In genomic region chr6:160883560-160883959, GRCh38 we compare ENCODE assay signal across 17 cellular contexts.
DNase-seq lines count a peak whose midpoint lies in the region; ATAC-seq and TF ChIP-seq lines count a peak whose summit lies in the region.
"Had no signal": no experiment of that assay in that cellular context is flagged by ENCODE, and none has a peak within 500 bp of the region (broad histone marks: within the 10 kb centered on the region; RNA-seq: fewer than 3 reads in every experiment).

No MANE protein-coding gene starts in this region.

- H3K4me1 ChIP-seq in GM23338 (ENCODE audit: insufficient read depth), result peaks cover 48% of the 10 kb centered on the region
- H3K4me1 ChIP-seq: BE2C had no signal

- H3K9me3 Mint-ChIP-seq in GM23338 (peaks cover 10% of the 10 kb centered on the region; the same call in 2 of the 3 replicates), WTC11 (peaks cover 11% of the 10 kb centered on the region), progenitor cell of endocrine pancreas (ENCODE audit: low read depth) (no peaks in the 10 kb centered on the region), endothelial cell (ENCODE audit: unreplicated experiment) (no peaks in the 10 kb centered on the region)

- ATAC-seq in GM23338 (peak; percentile 61), WTC11 (0 out of 2 replicates have a peak, but pooled peaks have one; percentile 21), HG02970 (IDR thresholded peaks at IDR 0.05; ENCODE audit: low FRiP score, unreplicated experiment) (no peak)
- ATAC-seq: HepG2 had no signal

- peaks cover 4% of the 10 kb centered on the region for H3K27me3 Mint-ChIP-seq in GM23338 (ENCODE audit: insufficient read depth, low read depth, poor library complexity)
- no peaks in the 10 kb centered on the region for H3K27me3 Mint-ChIP-seq in WTC11 (ENCODE audit: low read depth)
- no peaks in the 10 kb centered on the region for H3K27me3 Mint-ChIP-seq in progenitor cell of endocrine pancreas
- peaks cover 5% of the 10 kb centered on the region for H3K27me3 Mint-ChIP-seq in endothelial cell (ENCODE audit: unreplicated experiment)
- H3K27me3 Mint-ChIP-seq: CD4-positive, CD25-positive, alpha-beta regulatory T cell had no signal

- H3K27me3 ChIP-seq in GM23338 (ENCODE audit: insufficient read depth) (no peaks in the 10 kb centered on the region), WERI-Rb-1 (ENCODE audit: insufficient read depth, low read depth, severe bottlenecking) (peaks cover 6% of the 10 kb centered on the region)
- H3K27me3 ChIP-seq: BE2C had no signal

- H3K27ac ChIP-seq in GM23338 (ENCODE audit: low read depth) (no peak overlapping the region), WERI-Rb-1 (no peak overlapping the region)

- H3K27ac Mint-ChIP-seq in GM23338, result no peak overlapping the region
- peak overlapping the region; percentile 89 for H3K27ac Mint-ChIP-seq in WTC11
- peak overlapping the region; percentile 98 for H3K27ac Mint-ChIP-seq in progenitor cell of endocrine pancreas
- no peak overlapping the region for H3K27ac Mint-ChIP-seq in endothelial cell (ENCODE audit: unreplicated experiment)
- H3K27ac Mint-ChIP-seq: CD4-positive, CD25-positive, alpha-beta regulatory T cell had no signal

- DNase-seq in GM23338 (ENCODE audit: low spot score) (no peak), WTC11 (ENCODE audit: low spot score) (no peak), progenitor cell of endocrine pancreas (ENCODE audit: low spot score, unreplicated experiment) (no peak), endothelial cell (ENCODE audit: low spot score) (no peak), WERI-Rb-1 (no peak)
- DNase-seq: BE2C; CD4-positive, CD25-positive, alpha-beta regulatory T cell; DMS153; KG1; MV-4-11; NCI-H187 treated with DMSO at 0.1 percent for 48 hours; NCI-H226; NCI-H524 treated with DMSO at 0.1 percent for 48 hours had no signal

- H3K4me3 ChIP-seq in GM23338, result 0 out of 2 replicates have a peak overlapping the region, but pooled peaks have one; percentile 29
- H3K4me3 ChIP-seq in iPS-11a (ENCODE audit: low read depth, low read length), result peak overlapping the region; percentile 14
- no peak overlapping the region for H3K4me3 ChIP-seq in WERI-Rb-1 (ENCODE audit: low read depth, low read length)
- H3K4me3 ChIP-seq: HAP-1 had no signal

- H3F3A ChIP-seq in GM23338 (replicated peaks; ENCODE audit: low read depth), result no peaks in the 10 kb centered on the region

- H3K36me3 ChIP-seq in GM23338 (ENCODE audit: insufficient read depth), result no peaks in the 10 kb centered on the region
- H3K36me3 ChIP-seq in WERI-Rb-1, result no peaks in the 10 kb centered on the region
- H3K36me3 ChIP-seq: BE2C, HAP-1 had no signal

- H2AFZ ChIP-seq in GM23338, result no peak overlapping the region

- POLR2A ChIA-PET in WTC11 (lab: Charles Lee), result no interaction called here

- H3K36me3 Mint-ChIP-seq in GM23338 (ENCODE audit: low read depth) (peaks cover 6% of the 10 kb centered on the region; the same call in 2 of the 3 replicates), WTC11 (peaks cover 12% of the 10 kb centered on the region), progenitor cell of endocrine pancreas (ENCODE audit: insufficient read depth) (peaks cover 8% of the 10 kb centered on the region), endothelial cell (ENCODE audit: low read depth, unreplicated experiment) (no peaks in the 10 kb centered on the region)
- H3K36me3 Mint-ChIP-seq: CD4-positive, CD25-positive, alpha-beta regulatory T cell had no signal

- TF ChIP-seq CTCF in GM23338 (conservative IDR thresholded peaks at IDR 0.05; ENCODE audit: low read depth in 2 of 2) (no peak), WTC11 (IDR thresholded peaks at IDR 0.05) (no peak), progenitor cell of endocrine pancreas (IDR thresholded peaks at IDR 0.05; ENCODE audit: unreplicated experiment) (no peak), endothelial cell (IDR thresholded peaks at IDR 0.05; ENCODE audit: unreplicated experiment) (no peak), WERI-Rb-1 (IDR thresholded peaks at IDR 0.05; ENCODE audit: low read depth, low read length) (no peak)

- H3K9me2 ChIP-seq in GM23338 (ENCODE audit: insufficient read depth), result no peaks in the 10 kb centered on the region

- H3K79me2 ChIP-seq in GM23338 (replicated peaks; ENCODE audit: insufficient read depth), result no peaks in the 10 kb centered on the region

- H3K4me1 Mint-ChIP-seq in GM23338 (peaks cover 49% of the 10 kb centered on the region), WTC11 (peaks cover 59% of the 10 kb centered on the region), progenitor cell of endocrine pancreas (ENCODE audit: low read depth) (peaks cover 39% of the 10 kb centered on the region), endothelial cell (ENCODE audit: unreplicated experiment) (peaks cover 8% of the 10 kb centered on the region)
- H3K4me1 Mint-ChIP-seq: CD4-positive, CD25-positive, alpha-beta regulatory T cell had no signal

- CTCF ChIA-PET in WTC11 (lab: Charles Lee), result interaction anchor here (1.2 to 2.7 kb wide), 3 partner anchors 47 to 116 kb away, joined by 3 to 13 read pairs (median 6); no protein-coding TSS in a partner anchor

- peak overlapping the region; percentile 58 for H3K4me2 ChIP-seq in GM23338

- H3K4me3 Mint-ChIP-seq in GM23338 (no peak overlapping the region), WTC11 (peak overlapping the region; percentile 47), progenitor cell of endocrine pancreas (ENCODE audit: low read depth) (peak overlapping the region; percentile 65), endothelial cell (ENCODE audit: unreplicated experiment) (no peak overlapping the region)
- H3K4me3 Mint-ChIP-seq: CD4-positive, CD25-positive, alpha-beta regulatory T cell had no signal

- H3K9me3 ChIP-seq in WERI-Rb-1 (ENCODE audit: severe bottlenecking), result peaks cover 2% of the 10 kb centered on the region
- H3K9me3 ChIP-seq: BE2C, HAP-1 had no signal

- no peaks in the 10 kb centered on the region for H4K20me1 ChIP-seq in GM23338 (replicated peaks; ENCODE audit: insufficient read depth)

TF ChIP-seq in GM23338, 12 proteins besides CTCF, POLR2A, EP300 and RAD21:
- TF ChIP-seq CREB1 (CRISPR knock-in tag; IDR thresholded peaks at IDR 0.05; ENCODE audit: low read depth), result no peak
- no peak for TF ChIP-seq POLR2AphosphoS5 (IDR thresholded peaks at IDR 0.05; ENCODE audit: low read depth)

TF ChIP-seq in WTC11, 78 proteins besides CTCF, POLR2A, EP300 and RAD21 (continues in another document):
- TF ChIP-seq USF2 (CRISPR knock-in tag; IDR thresholded peaks at IDR 0.05) (no peak), AR (CRISPR knock-in tag; IDR thresholded peaks at IDR 0.05) (no peak), CREB1 (CRISPR knock-in tag; IDR thresholded peaks at IDR 0.05) (no peak), ZNF396 (CRISPR knock-in tag; IDR thresholded peaks at IDR 0.05; ENCODE audit: borderline replicate concordance) (no peak)
- TF ChIP-seq, protein P1, sequence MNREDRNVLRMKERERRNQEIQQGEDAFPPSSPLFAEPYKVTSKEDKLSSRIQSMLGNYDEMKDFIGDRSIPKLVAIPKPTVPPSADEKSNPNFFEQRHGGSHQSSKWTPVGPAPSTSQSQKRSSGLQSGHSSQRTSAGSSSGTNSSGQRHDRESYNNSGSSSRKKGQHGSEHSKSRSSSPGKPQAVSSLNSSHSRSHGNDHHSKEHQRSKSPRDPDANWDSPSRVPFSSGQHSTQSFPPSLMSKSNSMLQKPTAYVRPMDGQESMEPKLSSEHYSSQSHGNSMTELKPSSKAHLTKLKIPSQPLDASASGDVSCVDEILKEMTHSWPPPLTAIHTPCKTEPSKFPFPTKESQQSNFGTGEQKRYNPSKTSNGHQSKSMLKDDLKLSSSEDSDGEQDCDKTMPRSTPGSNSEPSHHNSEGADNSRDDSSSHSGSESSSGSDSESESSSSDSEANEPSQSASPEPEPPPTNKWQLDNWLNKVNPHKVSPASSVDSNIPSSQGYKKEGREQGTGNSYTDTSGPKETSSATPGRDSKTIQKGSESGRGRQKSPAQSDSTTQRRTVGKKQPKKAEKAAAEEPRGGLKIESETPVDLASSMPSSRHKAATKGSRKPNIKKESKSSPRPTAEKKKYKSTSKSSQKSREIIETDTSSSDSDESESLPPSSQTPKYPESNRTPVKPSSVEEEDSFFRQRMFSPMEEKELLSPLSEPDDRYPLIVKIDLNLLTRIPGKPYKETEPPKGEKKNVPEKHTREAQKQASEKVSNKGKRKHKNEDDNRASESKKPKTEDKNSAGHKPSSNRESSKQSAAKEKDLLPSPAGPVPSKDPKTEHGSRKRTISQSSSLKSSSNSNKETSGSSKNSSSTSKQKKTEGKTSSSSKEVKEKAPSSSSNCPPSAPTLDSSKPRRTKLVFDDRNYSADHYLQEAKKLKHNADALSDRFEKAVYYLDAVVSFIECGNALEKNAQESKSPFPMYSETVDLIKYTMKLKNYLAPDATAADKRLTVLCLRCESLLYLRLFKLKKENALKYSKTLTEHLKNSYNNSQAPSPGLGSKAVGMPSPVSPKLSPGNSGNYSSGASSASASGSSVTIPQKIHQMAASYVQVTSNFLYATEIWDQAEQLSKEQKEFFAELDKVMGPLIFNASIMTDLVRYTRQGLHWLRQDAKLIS (CRISPR knock-in tag; IDR thresholded peaks at IDR 0.05; ENCODE audit: borderline replicate concordance), result no peak

Comparison
In these comparisons a context has a peak if more than half of its experiments do, and no peak if none do; other contexts are left out.
1. H3K27ac Mint-ChIP-seq: peak in WTC11 (single experiment) and progenitor cell of endocrine pancreas (single experiment); none in GM23338 (single experiment) and endothelial cell (single experiment).
2. H3K4me3 Mint-ChIP-seq: peak in WTC11 (single experiment) and progenitor cell of endocrine pancreas (single experiment); none in GM23338 (single experiment) and endothelial cell (single experiment).